In genomic region chr11:96752221-96752620, GRCh38 we compare ENCODE assay signal across 29 cellular contexts.
"Had no signal": no experiment of that assay in that cellular context is flagged by ENCODE, and none has a peak within 500 bp of the region (broad histone marks: within the 10 kb centered on the region; RNA-seq: fewer than 3 reads in every experiment).

No MANE protein-coding gene starts in this region.

- H3K36me3 ChIP-seq: ascending aorta, breast epithelium, cardiac muscle cell, colonic mucosa, gastroesophageal sphincter, heart right ventricle had no signal

- H3K27me3 ChIP-seq: ascending aorta, breast epithelium, cardiac muscle cell, colonic mucosa, gastroesophageal sphincter, heart right ventricle had no signal

- H3K9me3 ChIP-seq: ascending aorta, breast epithelium, colonic mucosa had no signal

- H3K27ac Mint-ChIP-seq: activated CD4-positive, alpha-beta memory T cell treated with anti-CD3 and anti-CD28 coated beads, Interleukin-2, amount 10 ng/mL, durations not matched to agents 7 days and 5 days; activated CD4-positive, alpha-beta T cell treated with anti-CD3 and anti-CD28 coated beads, Interleukin-2, amount 10 ng/mL, durations not matched to agents 7 days and 5 days; activated naive CD4-positive, alpha-beta T cell treated with anti-CD3 and anti-CD28 coated beads, Interleukin-2, amount 10 ng/mL, durations not matched to agents 7 days and 5 days; activated naive CD4-positive, alpha-beta T cell treated with anti-CD3 and anti-CD28 coated beads, Interleukin-2, amount 50 U/mL, for 72 hours; activated naive CD8-positive, alpha-beta T cell treated with anti-CD3 and anti-CD28 coated beads, Interleukin-2, amount 10 ng/mL, durations not matched to agents 7 days and 5 days; activated T-cell treated with anti-CD3 and anti-CD28 coated beads, Interleukin-2, amount 50 U/mL, for 24 hours; activated T-cell treated with anti-CD3 and anti-CD28 coated beads, Interleukin-2, amount 50 U/mL, for 72 hours; brain; T-helper 17 cell; T-helper 2 cell treated with Interferon-gamma antibody and Interleukin-4, amounts not matched to agents 5 μg/mL and 100 μg/mL, for 36 hours had no signal

- H3K27ac ChIP-seq: ascending aorta, breast epithelium, cardiac muscle cell, colonic mucosa, gastroesophageal sphincter, heart right ventricle had no signal

- H3K36me3 Mint-ChIP-seq: activated naive CD4-positive, alpha-beta T cell treated with anti-CD3 and anti-CD28 coated beads, Interleukin-2, amount 10 ng/mL, durations not matched to agents 7 days and 5 days; activated naive CD4-positive, alpha-beta T cell treated with anti-CD3 and anti-CD28 coated beads, Interleukin-2, amount 50 U/mL, for 72 hours; activated naive CD8-positive, alpha-beta T cell treated with anti-CD3 and anti-CD28 coated beads, Interleukin-2, amount 10 ng/mL, durations not matched to agents 7 days and 5 days; brain had no signal

- H3K4me1 ChIP-seq: breast epithelium, colonic mucosa, gastroesophageal sphincter had no signal

- H3K27me3 Mint-ChIP-seq: activated CD4-positive, alpha-beta memory T cell treated with anti-CD3 and anti-CD28 coated beads, Interleukin-2, amount 10 ng/mL, durations not matched to agents 7 days and 5 days; activated CD4-positive, alpha-beta T cell treated with anti-CD3 and anti-CD28 coated beads, Interleukin-2, amount 10 ng/mL, durations not matched to agents 7 days and 5 days; activated naive CD4-positive, alpha-beta T cell treated with anti-CD3 and anti-CD28 coated beads, Interleukin-2, amount 10 ng/mL, durations not matched to agents 7 days and 5 days; activated naive CD8-positive, alpha-beta T cell treated with anti-CD3 and anti-CD28 coated beads, Interleukin-2, amount 10 ng/mL, durations not matched to agents 7 days and 5 days; activated T-cell treated with anti-CD3 and anti-CD28 coated beads, Interleukin-2, amount 50 U/mL, for 24 hours; brain; T-helper 17 cell had no signal

- H3K4me3 ChIP-seq: ascending aorta, breast epithelium, cardiac muscle cell, colonic mucosa, gastroesophageal sphincter, heart right ventricle had no signal

- DNase-seq: activated CD4-positive, alpha-beta memory T cell treated with anti-CD3 and anti-CD28 coated beads, Interleukin-2, amount 10 ng/mL, durations not matched to agents 7 days and 5 days; activated CD4-positive, alpha-beta T cell treated with anti-CD3 and anti-CD28 coated beads for 1 hour; activated CD4-positive, alpha-beta T cell treated with anti-CD3 and anti-CD28 coated beads for 4 hours; activated CD4-positive, alpha-beta T cell treated with anti-CD3 and anti-CD28 coated beads, Interleukin-2, amount 10 ng/mL, durations not matched to agents 7 days and 5 days; activated CD4-positive, alpha-beta T cell treated with anti-CD3 and anti-CD28 coated beads, Interleukin-2, amount 50 U/mL, for 4 hours; activated CD8-positive, alpha-beta memory T cell treated with anti-CD3 and anti-CD28 coated beads, Interleukin-2, amount 50 U/mL, for 48 hours; activated gamma-delta T cell; activated naive CD4-positive, alpha-beta T cell; activated naive CD4-positive, alpha-beta T cell treated with anti-CD3 and anti-CD28 coated beads, Interleukin-2, amount 10 ng/mL, durations not matched to agents 7 days and 5 days; activated naive CD8-positive, alpha-beta T cell treated with anti-CD3 and anti-CD28 coated beads, Interleukin-2, amount 10 ng/mL, durations not matched to agents 7 days and 5 days; activated T-cell treated with anti-CD3 and anti-CD28 coated beads for 4 hours; activated T-cell treated with anti-CD3 and anti-CD28 coated beads, Interleukin-2, amount 50 U/mL, for 24 hours; activated T-cell treated with anti-CD3 and anti-CD28 coated beads, Interleukin-2, amount 50 U/mL, for 72 hours; central memory CD4-positive, alpha-beta T cell; cerebellar nuclear complex; colonic mucosa; effector CD8-positive, alpha-beta T cell; foreskin melanocyte; heart right ventricle; T-helper 1 cell; T-helper 17 cell; T1000 had no signal

- H3K4me3 Mint-ChIP-seq: activated CD4-positive, alpha-beta memory T cell treated with anti-CD3 and anti-CD28 coated beads, Interleukin-2, amount 10 ng/mL, durations not matched to agents 7 days and 5 days; activated CD4-positive, alpha-beta T cell treated with anti-CD3 and anti-CD28 coated beads, Interleukin-2, amount 10 ng/mL, durations not matched to agents 7 days and 5 days; activated naive CD4-positive, alpha-beta T cell treated with anti-CD3 and anti-CD28 coated beads, Interleukin-2, amount 10 ng/mL, durations not matched to agents 7 days and 5 days; activated naive CD8-positive, alpha-beta T cell treated with anti-CD3 and anti-CD28 coated beads, Interleukin-2, amount 10 ng/mL, durations not matched to agents 7 days and 5 days; activated T-cell treated with anti-CD3 and anti-CD28 coated beads, Interleukin-2, amount 50 U/mL, for 24 hours; activated T-cell treated with anti-CD3 and anti-CD28 coated beads, Interleukin-2, amount 50 U/mL, for 72 hours; brain; T-helper 17 cell; T-helper 2 cell treated with Interferon-gamma antibody and Interleukin-4, amounts not matched to agents 5 μg/mL and 100 μg/mL, for 36 hours had no signal

- H3K4me1 Mint-ChIP-seq: activated CD4-positive, alpha-beta memory T cell treated with anti-CD3 and anti-CD28 coated beads, Interleukin-2, amount 10 ng/mL, durations not matched to agents 7 days and 5 days; activated CD4-positive, alpha-beta T cell treated with anti-CD3 and anti-CD28 coated beads, Interleukin-2, amount 10 ng/mL, durations not matched to agents 7 days and 5 days; activated naive CD4-positive, alpha-beta T cell treated with anti-CD3 and anti-CD28 coated beads, Interleukin-2, amount 10 ng/mL, durations not matched to agents 7 days and 5 days; activated naive CD8-positive, alpha-beta T cell treated with anti-CD3 and anti-CD28 coated beads, Interleukin-2, amount 10 ng/mL, durations not matched to agents 7 days and 5 days; brain; T-helper 17 cell had no signal

- H3K9me3 Mint-ChIP-seq: activated naive CD8-positive, alpha-beta T cell treated with anti-CD3 and anti-CD28 coated beads, Interleukin-2, amount 10 ng/mL, durations not matched to agents 7 days and 5 days; activated T-cell treated with anti-CD3 and anti-CD28 coated beads, Interleukin-2, amount 50 U/mL, for 24 hours; brain had no signal
